28 cellular contexts compared by ENCODE assay signal in the genomic region with DNA sequence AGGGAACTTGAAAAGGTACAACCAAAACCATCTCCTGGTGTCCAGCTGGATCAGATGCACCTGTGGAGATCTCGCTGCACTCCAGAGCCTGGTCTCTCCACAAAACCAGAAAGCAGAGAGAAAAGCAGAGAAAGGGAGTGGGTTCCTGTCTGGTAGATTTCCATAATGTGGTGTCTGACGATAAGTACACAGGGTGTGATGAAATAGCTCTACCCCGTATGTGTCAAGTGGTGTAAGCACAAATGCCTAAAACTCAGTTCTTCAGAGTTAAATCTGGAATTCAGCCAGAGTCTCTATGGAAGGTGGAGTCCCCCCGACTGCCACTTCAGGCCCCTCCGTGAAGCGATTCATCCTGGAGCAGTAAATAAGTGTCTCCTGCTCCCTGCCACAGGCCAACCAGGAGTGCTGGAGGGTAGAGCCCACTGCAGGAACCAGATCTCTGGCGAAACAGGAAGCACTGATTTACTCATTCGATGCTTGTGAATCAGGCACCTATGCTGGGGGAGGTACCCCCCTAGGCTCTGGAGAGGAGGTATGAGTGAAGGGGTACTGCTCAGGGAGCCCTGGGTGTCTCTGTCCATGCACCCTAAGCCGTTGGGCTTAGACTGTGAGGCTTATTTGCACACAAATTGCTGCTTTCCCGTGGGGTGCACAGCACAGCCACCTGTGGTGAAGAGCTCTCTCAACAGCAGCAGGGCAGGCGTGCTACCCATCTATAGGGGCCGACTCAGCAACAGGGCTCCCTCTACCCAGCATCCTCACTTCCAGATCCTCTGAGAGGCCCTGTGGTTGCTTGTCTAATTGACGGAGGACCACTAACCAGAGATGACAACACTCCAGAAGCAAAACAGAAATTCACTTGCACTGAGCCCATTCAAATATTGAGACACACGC.
A peak's percentile ranks its signal among the peaks of the same experiment; 100 is the strongest.
DNase-seq lines count a peak whose midpoint lies in the region; ATAC-seq and TF ChIP-seq lines count a peak whose summit lies in the region.
"Had no signal": no experiment of that assay in that cellular context is flagged by ENCODE, and none has a peak within 500 bp of the region (broad histone marks: within the 10 kb centered on the region; RNA-seq: fewer than 3 reads in every experiment).

No MANE protein-coding gene starts in this region.

- no peaks in the 10 kb centered on the region for H3K4me1 ChIP-seq in foreskin keratinocyte
- H3K4me1 ChIP-seq: psoas muscle had no signal

- no peak overlapping the region for H3K4me3 ChIP-seq in NB4 (ENCODE audit: low read depth, low read length)
- H3K4me3 ChIP-seq: GM23248, hepatocyte, psoas muscle, SK-N-MC had no signal

- peaks cover 17% of the 10 kb centered on the region for H3K9me3 Mint-ChIP-seq in activated CD4-positive, alpha-beta T cell treated with anti-CD3 and anti-CD28 coated beads, Interleukin-2, amount 10 ng/mL, durations not matched to agents 24 days and 14 days
- H3K9me3 Mint-ChIP-seq in osteocyte (ENCODE audit: unreplicated experiment) = peaks cover 4% of the 10 kb centered on the region
- H3K9me3 Mint-ChIP-seq in naive thymus-derived CD8-positive, alpha-beta T cell = peaks cover 0 to 22% (median 7%) of the 10 kb centered on the region in 9 donors
- H3K9me3 Mint-ChIP-seq: neural crest cell, type B pancreatic cell had no signal

- H3K27ac ChIP-seq in foreskin keratinocyte = no peak overlapping the region
- H3K27ac ChIP-seq: GM23248, hepatocyte, KMS-11, psoas muscle, SK-N-MC had no signal

- no peak for TF ChIP-seq CTCF in NB4 (IDR thresholded peaks at IDR 0.05; ENCODE audit: low read depth, low read length)
- TF ChIP-seq CTCF in foreskin keratinocyte (conservative IDR thresholded peaks at IDR 0.05) = no peak
- TF ChIP-seq CTCF in osteocyte (IDR thresholded peaks at IDR 0.05) = no peak

- no peak overlapping the region for H3K4me3 Mint-ChIP-seq in activated CD4-positive, alpha-beta T cell treated with anti-CD3 and anti-CD28 coated beads, Interleukin-2, amount 10 ng/mL, durations not matched to agents 24 days and 14 days
- H3K4me3 Mint-ChIP-seq in osteocyte (ENCODE audit: unreplicated experiment) = no peak overlapping the region
- no peak overlapping the region for H3K4me3 Mint-ChIP-seq in naive thymus-derived CD8-positive, alpha-beta T cell
- H3K4me3 Mint-ChIP-seq: activated CD4-positive, alpha-beta T cell treated with anti-CD3 and anti-CD28 coated beads, Interleukin-2, amount 10 ng/mL, durations not matched to agents 7 days and 5 days; activated CD8-positive, alpha-beta memory T cell treated with anti-CD3 and anti-CD28 coated beads, Interleukin-2, amount 10 ng/mL, durations not matched to agents 7 days and 5 days; activated T-helper 1 cell treated with anti-CD3 and anti-CD28 coated beads, Interleukin-12 subunit alpha, Interleukin-12 subunit beta, Interleukin-2, Interleukin-4 antibody, amounts not matched to agents 30 ng/mL and 10 ng/mL and 1 ng/mL, durations not matched to agents 14 hours and 24 hours and 36 hours; CD8-positive, alpha-beta memory T cell; immature natural killer cell; neural crest cell; type B pancreatic cell had no signal

- ATAC-seq in foreskin keratinocyte (peak; percentile 72), GM21360 (IDR thresholded peaks at IDR 0.05; ENCODE audit: unreplicated experiment) (no peak)
- ATAC-seq in naive thymus-derived CD8-positive, alpha-beta T cell = no peak
- ATAC-seq: activated CD8-positive, alpha-beta memory T cell treated with anti-CD3 and anti-CD28 coated beads, Interleukin-2, amount 10 ng/mL, durations not matched to agents 7 days and 5 days; activated naive CD4-positive, alpha-beta T cell treated with anti-CD3 and anti-CD28 coated beads, Interleukin-2, amount 50 U/mL, for 72 hours; psoas muscle had no signal

- TF ChIP-seq POLR2A in NB4 (IDR thresholded peaks at IDR 0.05; ENCODE audit: extremely low read depth, insufficient read length) = no peak

- no peak overlapping the region for H3K27ac Mint-ChIP-seq in activated CD4-positive, alpha-beta T cell treated with anti-CD3 and anti-CD28 coated beads, Interleukin-2, amount 10 ng/mL, durations not matched to agents 24 days and 14 days
- peak overlapping the region; percentile 81 for H3K27ac Mint-ChIP-seq in osteocyte (ENCODE audit: unreplicated experiment)
- H3K27ac Mint-ChIP-seq in naive thymus-derived CD8-positive, alpha-beta T cell = no peak overlapping the region
- H3K27ac Mint-ChIP-seq: activated CD4-positive, alpha-beta T cell treated with anti-CD3 and anti-CD28 coated beads, Interleukin-2, amount 10 ng/mL, durations not matched to agents 7 days and 5 days; activated CD8-positive, alpha-beta memory T cell treated with anti-CD3 and anti-CD28 coated beads, Interleukin-2, amount 10 ng/mL, durations not matched to agents 7 days and 5 days; activated naive CD4-positive, alpha-beta T cell treated with anti-CD3 and anti-CD28 coated beads, Interleukin-2, amount 50 U/mL, for 72 hours; activated T-helper 1 cell treated with anti-CD3 and anti-CD28 coated beads, Interleukin-12 subunit alpha, Interleukin-12 subunit beta, Interleukin-2, Interleukin-4 antibody, amounts not matched to agents 30 ng/mL and 10 ng/mL and 1 ng/mL, durations not matched to agents 14 hours and 24 hours and 36 hours; CD8-positive, alpha-beta memory T cell; immature natural killer cell; type B pancreatic cell had no signal

- intact Hi-C loops in activated CD4-positive, alpha-beta T cell treated with anti-CD3 and anti-CD28 coated beads, Interleukin-2, amount 10 ng/mL, durations not matched to agents 24 days and 14 days (cut with micrococcal nuclease) = no loop called here

- POLR2A ChIA-PET in naive thymus-derived CD8-positive, alpha-beta T cell (lab: Charles Lee) = no interaction called here

- peaks cover 6% of the 10 kb centered on the region for H3K27me3 ChIP-seq in foreskin keratinocyte
- H3K27me3 ChIP-seq: hepatocyte had no signal

- H3K4me1 Mint-ChIP-seq in activated CD4-positive, alpha-beta T cell treated with anti-CD3 and anti-CD28 coated beads, Interleukin-2, amount 10 ng/mL, durations not matched to agents 24 days and 14 days = no peaks in the 10 kb centered on the region
- H3K4me1 Mint-ChIP-seq in osteocyte (ENCODE audit: unreplicated experiment) = peaks cover 37% of the 10 kb centered on the region
- H3K4me1 Mint-ChIP-seq in naive thymus-derived CD8-positive, alpha-beta T cell = no peaks in the 10 kb centered on the region
- H3K4me1 Mint-ChIP-seq: activated CD4-positive, alpha-beta T cell treated with anti-CD3 and anti-CD28 coated beads, Interleukin-2, amount 10 ng/mL, durations not matched to agents 7 days and 5 days; activated CD8-positive, alpha-beta memory T cell treated with anti-CD3 and anti-CD28 coated beads, Interleukin-2, amount 10 ng/mL, durations not matched to agents 7 days and 5 days; CD8-positive, alpha-beta memory T cell; immature natural killer cell; neural crest cell had no signal

- DNase-seq in activated CD4-positive, alpha-beta T cell treated with anti-CD3 and anti-CD28 coated beads, Interleukin-2, amount 10 ng/mL, durations not matched to agents 24 days and 14 days = peak; percentile 29
- no peak for DNase-seq in activated CD4-positive, alpha-beta T cell treated with anti-CD3 and anti-CD28 coated beads, Interleukin-2, amount 50 U/mL, for 1 hour
- peak; percentile 5 for DNase-seq in NB4 (ENCODE audit: low read depth)
- DNase-seq in foreskin keratinocyte = peak in 1 of 2 donors; percentile 17
- DNase-seq in osteocyte (ENCODE audit: extremely low spot score, unreplicated experiment) = no peak
- no peak for DNase-seq in naive thymus-derived CD8-positive, alpha-beta T cell
- DNase-seq in activated effector memory CD4-positive, alpha-beta T cell treated with Interleukin-2 at 50 U/mL for 16 hours = no peak
- DNase-seq: activated CD4-positive, alpha-beta T cell treated with anti-CD3 and anti-CD28 coated beads, Interleukin-2, amount 10 ng/mL, durations not matched to agents 7 days and 5 days; activated CD8-positive, alpha-beta memory T cell treated with anti-CD3 and anti-CD28 coated beads, Interleukin-2, amount 10 ng/mL, durations not matched to agents 7 days and 5 days; CD8-positive, alpha-beta memory T cell; cerebellar nuclear complex; DMS53; erythroblast; foreskin melanocyte; GM23248; immature natural killer cell; NCI-H1694 treated with DMSO at 0.1 percent for 48 hours; NCI-H2171 treated with DMSO at 0.1 percent for 48 hours; NCI-H526 treated with DMSO at 0.1 percent for 48 hours; psoas muscle had no signal

- H3K36me3 Mint-ChIP-seq in activated CD4-positive, alpha-beta T cell treated with anti-CD3 and anti-CD28 coated beads, Interleukin-2, amount 10 ng/mL, durations not matched to agents 24 days and 14 days (ENCODE audit: low read depth) = no peaks in the 10 kb centered on the region
- no peaks in the 10 kb centered on the region for H3K36me3 Mint-ChIP-seq in osteocyte (ENCODE audit: unreplicated experiment)
- peaks cover 0 to 5% (median 0%) of the 10 kb centered on the region in 3 donors for H3K36me3 Mint-ChIP-seq in naive thymus-derived CD8-positive, alpha-beta T cell
- H3K36me3 Mint-ChIP-seq: activated CD8-positive, alpha-beta memory T cell treated with anti-CD3 and anti-CD28 coated beads, Interleukin-2, amount 10 ng/mL, durations not matched to agents 7 days and 5 days; CD8-positive, alpha-beta memory T cell; immature natural killer cell; type B pancreatic cell had no signal

- H3K27me3 Mint-ChIP-seq in activated CD4-positive, alpha-beta T cell treated with anti-CD3 and anti-CD28 coated beads, Interleukin-2, amount 10 ng/mL, durations not matched to agents 24 days and 14 days = no peaks in the 10 kb centered on the region
- no peaks in the 10 kb centered on the region for H3K27me3 Mint-ChIP-seq in osteocyte (ENCODE audit: unreplicated experiment)
- H3K27me3 Mint-ChIP-seq in naive thymus-derived CD8-positive, alpha-beta T cell = peaks cover 0 to 19% (median 0%) of the 10 kb centered on the region in 5 donors
- H3K27me3 Mint-ChIP-seq: activated CD4-positive, alpha-beta T cell treated with anti-CD3 and anti-CD28 coated beads, Interleukin-2, amount 10 ng/mL, durations not matched to agents 7 days and 5 days; activated CD8-positive, alpha-beta memory T cell treated with anti-CD3 and anti-CD28 coated beads, Interleukin-2, amount 10 ng/mL, durations not matched to agents 7 days and 5 days had no signal

Comparison
In these comparisons a context has a peak if more than half of its experiments do, and no peak if none do; other contexts are left out.
1. DNase-seq: peak in activated CD4-positive, alpha-beta T cell treated with anti-CD3 and anti-CD28 coated beads, Interleukin-2, amount 10 ng/mL, durations not matched to agents 24 days and 14 days (single experiment) and NB4 (single experiment); none in activated CD4-positive, alpha-beta T cell treated with anti-CD3 and anti-CD28 coated beads, Interleukin-2, amount 50 U/mL, for 1 hour (single experiment), osteocyte (single experiment), naive thymus-derived CD8-positive, alpha-beta T cell (0 of 10) and activated effector memory CD4-positive, alpha-beta T cell treated with Interleukin-2 at 50 U/mL for 16 hours (single experiment).